28 cellular contexts compared by ENCODE assay signal in the genomic region with DNA sequence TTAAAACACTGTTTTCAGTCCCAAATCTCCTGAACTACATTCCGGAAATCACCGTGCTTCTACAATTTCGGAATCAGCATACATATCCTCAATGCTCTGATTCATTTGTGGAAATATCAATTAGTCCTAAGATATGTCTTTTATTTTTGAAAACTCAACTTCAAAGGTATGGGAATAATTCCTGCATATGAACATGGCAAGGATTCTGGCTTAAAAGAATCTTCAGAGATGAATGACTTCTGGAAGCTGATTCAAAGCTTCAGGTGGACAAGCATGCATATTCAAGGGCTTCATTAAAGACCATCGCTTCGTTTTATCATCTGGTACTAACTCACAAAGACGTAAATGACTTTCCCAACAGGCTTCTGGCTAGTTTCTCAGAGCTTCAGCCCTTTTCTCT.
"Had no signal": no experiment of that assay in that cellular context is flagged by ENCODE, and none has a peak within 500 bp of the region (broad histone marks: within the 10 kb centered on the region; RNA-seq: fewer than 3 reads in every experiment).

No MANE protein-coding gene starts in this region.

- DNase-seq: stimulated activated CD4-positive, alpha-beta T cell treated with anti-CD3 and anti-CD28 coated beads, Interleukin-2, amount 100 ng/mL, for 48 hours; stimulated activated CD4-positive, alpha-beta T cell treated with anti-CD3 and anti-CD28 coated beads, Interleukin-4, amount 100 ng/mL, for 1 hour; stimulated activated CD4-positive, alpha-beta T cell treated with anti-CD3 and anti-CD28 coated beads, Interleukin-4, amount 100 ng/mL, for 24 hours; stimulated activated CD4-positive, alpha-beta T cell treated with anti-CD3 and anti-CD28 coated beads, Interleukin-4, amount 100 ng/mL, for 4 hours; stimulated activated CD8-positive, alpha-beta memory T cell treated with anti-CD3 and anti-CD28 coated beads, Interleukin-4, amount 100 ng/mL, for 48 hours; stimulated activated naive B cell treated with anti-CD40 and anti-IgM and Interleukin-4, amounts not matched to agents 10 μg/mL and 1 μg/mL and 100 μg/mL, for 72 hours; stimulated activated naive CD4-positive, alpha-beta T cell; stimulated activated naive CD4-positive, alpha-beta T cell treated with Interleukin-2 at 50 U/mL for 16 hours; stimulated activated naive CD8-positive, alpha-beta T cell treated with anti-CD3 and anti-CD28 coated beads, Interleukin-15, amount 100 ng/mL, for 72 hours; stimulated activated naive CD8-positive, alpha-beta T cell treated with anti-CD3 and anti-CD28 coated beads, Interleukin-15, Interleukin-2, amounts not matched to agents 100 U/mL and 50 U/mL, for 24 hours; stomach; substantia nigra; testis; thyroid gland; tibial artery; transverse colon; upper lobe of left lung; upper lobe of right lung; uterus had no signal

- H3K4me1 Mint-ChIP-seq: stimulated activated effector memory CD8-positive, alpha-beta T cell treated with anti-CD3 and anti-CD28 coated beads, Interleukin-12 subunit alpha, Interleukin-12 subunit beta, amount 100 ng/mL, for 72 hours; stimulated activated memory B cell treated with anti-CD40 and anti-IgM and Interleukin-4, amounts not matched to agents 10 μg/mL and 1 μg/mL and 100 μg/mL, for 72 hours; stimulated activated naive B cell treated with anti-CD40 and anti-IgM and Interleukin-4, amounts not matched to agents 10 μg/mL and 1 μg/mL and 100 μg/mL, for 72 hours; stimulated activated naive CD8-positive, alpha-beta T cell treated with anti-CD3 and anti-CD28 coated beads, Interleukin-15, amount 100 ng/mL, for 72 hours had no signal

- H3K4me3 ChIP-seq: stomach, suprapubic skin, testis, thoracic aorta, thyroid gland, tibial artery, tibial nerve, transverse colon, upper lobe of left lung, upper lobe of right lung, uterus, vagina had no signal

- H3K27ac ChIP-seq: stomach, suprapubic skin, testis, thoracic aorta, thyroid gland, tibial artery, tibial nerve, transverse colon, upper lobe of left lung, upper lobe of right lung, uterus, vagina had no signal

- H3K27me3 ChIP-seq: stomach, suprapubic skin, testis, thyroid gland, tibial artery, tibial nerve, transverse colon, upper lobe of left lung, upper lobe of right lung, uterus, vagina had no signal

- H3K36me3 Mint-ChIP-seq: stimulated activated effector memory CD8-positive, alpha-beta T cell treated with anti-CD3 and anti-CD28 coated beads, Interleukin-12 subunit alpha, Interleukin-12 subunit beta, amount 100 ng/mL, for 72 hours; stimulated activated memory B cell treated with anti-CD40 and anti-IgM and Interleukin-4, amounts not matched to agents 10 μg/mL and 1 μg/mL and 100 μg/mL, for 72 hours; stimulated activated naive B cell treated with anti-CD40 and anti-IgM and Interleukin-4, amounts not matched to agents 10 μg/mL and 1 μg/mL and 100 μg/mL, for 72 hours; type B pancreatic cell had no signal

- H3K9me3 ChIP-seq: suprapubic skin, testis, thyroid gland, tibial artery, transverse colon, upper lobe of right lung, vagina had no signal

- H3K27me3 Mint-ChIP-seq: stimulated activated memory B cell treated with anti-CD40 and anti-IgM and Interleukin-4, amounts not matched to agents 10 μg/mL and 1 μg/mL and 100 μg/mL, for 72 hours; stimulated activated naive B cell treated with anti-CD40 and anti-IgM and Interleukin-4, amounts not matched to agents 10 μg/mL and 1 μg/mL and 100 μg/mL, for 72 hours; stimulated activated naive CD8-positive, alpha-beta T cell treated with anti-CD3 and anti-CD28 coated beads, Interleukin-15, amount 100 ng/mL, for 72 hours; stimulated activated naive CD8-positive, alpha-beta T cell treated with anti-CD3 and anti-CD28 coated beads, Interleukin-15, Interleukin-2, amounts not matched to agents 100 ng/mL and 50 ng/mL, for 24 hours; type B pancreatic cell had no signal

- FAIRE-seq: urothelium cell line had no signal

- H3K27ac Mint-ChIP-seq: stimulated activated effector memory CD8-positive, alpha-beta T cell treated with anti-CD3 and anti-CD28 coated beads, Interleukin-12 subunit alpha, Interleukin-12 subunit beta, amount 100 ng/mL, for 72 hours; stimulated activated memory B cell treated with anti-CD40 and anti-IgM and Interleukin-4, amounts not matched to agents 10 μg/mL and 1 μg/mL and 100 μg/mL, for 72 hours; stimulated activated naive B cell treated with anti-CD40 and anti-IgM and Interleukin-4, amounts not matched to agents 10 μg/mL and 1 μg/mL and 100 μg/mL, for 72 hours; stimulated activated naive CD8-positive, alpha-beta T cell treated with anti-CD3 and anti-CD28 coated beads, Interleukin-15, amount 100 ng/mL, for 72 hours; stimulated activated naive CD8-positive, alpha-beta T cell treated with anti-CD3 and anti-CD28 coated beads, Interleukin-15, Interleukin-2, amounts not matched to agents 100 ng/mL and 50 ng/mL, for 24 hours; type B pancreatic cell had no signal

- ATAC-seq: stimulated activated effector memory CD8-positive, alpha-beta T cell treated with anti-CD3 and anti-CD28 coated beads, Interleukin-12 subunit alpha, Interleukin-12 subunit beta, amount 100 ng/mL, for 72 hours; stimulated activated memory B cell treated with anti-CD40 and anti-IgM and Interleukin-4, amounts not matched to agents 10 μg/mL and 1 μg/mL and 100 μg/mL, for 72 hours; stimulated activated naive B cell treated with anti-CD40 and anti-IgM and Interleukin-4, amounts not matched to agents 10 μg/mL and 1 μg/mL and 100 μg/mL, for 72 hours; stimulated activated naive CD8-positive, alpha-beta T cell treated with anti-CD3 and anti-CD28 coated beads, Interleukin-15, amount 100 ng/mL, for 72 hours; stimulated activated naive CD8-positive, alpha-beta T cell treated with anti-CD3 and anti-CD28 coated beads, Interleukin-15, Interleukin-2, amounts not matched to agents 100 U/mL and 50 U/mL, for 24 hours; upper lobe of right lung had no signal

- H3K36me3 ChIP-seq: stomach, suprapubic skin, thoracic aorta, thyroid gland, tibial artery, tibial nerve, transverse colon, upper lobe of left lung, upper lobe of right lung, uterus, vagina had no signal

- H3K4me3 Mint-ChIP-seq: stimulated activated effector memory CD8-positive, alpha-beta T cell treated with anti-CD3 and anti-CD28 coated beads, Interleukin-12 subunit alpha, Interleukin-12 subunit beta, amount 100 ng/mL, for 72 hours; stimulated activated memory B cell treated with anti-CD40 and anti-IgM and Interleukin-4, amounts not matched to agents 10 μg/mL and 1 μg/mL and 100 μg/mL, for 72 hours; stimulated activated naive B cell treated with anti-CD40 and anti-IgM and Interleukin-4, amounts not matched to agents 10 μg/mL and 1 μg/mL and 100 μg/mL, for 72 hours; stimulated activated naive CD8-positive, alpha-beta T cell treated with anti-CD3 and anti-CD28 coated beads, Interleukin-15, amount 100 ng/mL, for 72 hours; stimulated activated naive CD8-positive, alpha-beta T cell treated with anti-CD3 and anti-CD28 coated beads, Interleukin-15, Interleukin-2, amounts not matched to agents 100 ng/mL and 50 ng/mL, for 24 hours; type B pancreatic cell had no signal

- H3K4me1 ChIP-seq: stomach, suprapubic skin, testis, thyroid gland, tibial artery, tibial nerve, transverse colon, upper lobe of left lung, upper lobe of right lung, uterus, vagina had no signal
